Comparison of ENCODE assay signal across 7 cellular contexts in the genomic region with DNA sequence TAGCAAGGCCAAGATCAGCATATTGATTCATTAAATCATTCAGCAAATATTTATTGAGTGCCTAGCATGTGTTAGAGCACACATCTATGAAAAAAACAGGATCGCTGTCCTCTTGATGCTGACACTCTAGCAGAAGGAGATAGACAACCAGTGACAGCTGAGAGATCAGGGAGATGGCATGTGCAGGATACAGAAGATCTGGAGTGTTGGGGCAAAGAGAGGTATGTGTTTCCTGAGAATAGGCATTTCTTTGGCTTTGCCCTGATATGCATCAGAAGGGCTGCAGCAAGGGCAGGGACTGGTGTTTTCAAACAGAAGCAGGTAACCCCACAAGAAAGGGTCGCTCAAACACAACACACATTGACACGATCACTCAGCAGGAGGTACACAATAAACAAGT.
"Had no signal": no experiment of that assay in that cellular context is flagged by ENCODE, and none has a peak within 500 bp of the region (broad histone marks: within the 10 kb centered on the region; RNA-seq: fewer than 3 reads in every experiment).

No MANE protein-coding gene starts in this region.

- H3K4me3 ChIP-seq: GM12878 had no signal

- DNase-seq: GDM1 had no signal

- FAIRE-seq: G401.6, GM12878, GM12891, GM12892, GM18507, GM19239 had no signal
